In the genomic region with DNA sequence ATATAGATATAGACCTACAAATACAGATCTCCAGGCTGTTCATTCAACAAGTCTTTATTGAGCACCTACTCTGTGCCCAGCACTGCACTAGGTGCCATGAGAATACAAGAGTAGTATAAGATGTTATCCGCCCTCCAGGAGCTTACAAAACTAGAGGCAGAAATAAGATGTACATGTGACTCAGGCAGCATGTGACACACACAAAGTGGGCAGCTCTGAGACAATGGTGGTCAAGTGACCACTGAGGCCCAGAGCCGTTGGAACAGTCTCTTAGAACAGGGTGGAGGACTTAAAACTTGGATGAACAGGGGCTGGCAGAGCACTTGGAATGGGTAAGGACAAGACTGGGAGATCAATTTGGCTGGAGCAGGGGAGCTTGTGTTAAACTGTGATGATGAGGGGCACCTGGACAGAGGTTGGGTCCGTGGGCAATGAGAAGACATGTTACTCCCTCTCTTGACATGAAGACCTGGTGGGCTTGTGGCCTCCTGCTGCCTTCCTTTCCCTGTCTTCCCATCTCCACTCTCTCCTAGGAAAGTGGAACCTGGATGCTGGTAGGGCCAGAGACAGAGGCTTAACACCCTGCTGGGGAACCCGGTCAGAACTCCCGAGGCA, we compare ENCODE assay signal across 31 cellular contexts. TPM values are rescaled to one million over a fixed set of nuclear protein-coding genes. Genes with fewer than 3 reads are reported as not detected.
A peak's percentile ranks its signal among the peaks of the same experiment; 100 is the strongest.
DNase-seq lines count a peak whose midpoint lies in the region; ATAC-seq and TF ChIP-seq lines count a peak whose summit lies in the region.
"Had no signal": no experiment of that assay in that cellular context is flagged by ENCODE, and none has a peak within 500 bp of the region (broad histone marks: within the 10 kb centered on the region; RNA-seq: fewer than 3 reads in every experiment).

No MANE protein-coding gene starts in this region.

- WGBS in esophagus muscularis mucosa, result 91% methylated on average over 5 of the region's 5 CpGs

- H3K27ac ChIP-seq in DND-41 (ENCODE audit: low read length) (no peak overlapping the region), esophagus muscularis mucosa (replicated peaks in 1 of 4) (no peak overlapping the region)
- no peak overlapping the region for H3K27ac ChIP-seq in naive thymus-derived CD4-positive, alpha-beta T cell (ENCODE audit: low read depth, low read length)
- H3K27ac ChIP-seq: ascending aorta, cardiac muscle cell, esophagus squamous epithelium, gastroesophageal sphincter, left ventricle myocardium inferior, PC-9, spleen, upper lobe of left lung, VCaP had no signal

- H3K79me2 ChIP-seq in DND-41 (ENCODE audit: insufficient read depth, low read length), result no peaks in the 10 kb centered on the region

- no peak overlapping the region for H3K4me2 ChIP-seq in DND-41 (ENCODE audit: insufficient read depth, low read length)
- H3K4me2 ChIP-seq: PC-9 had no signal

- H3K27ac Mint-ChIP-seq in IgD-negative memory B cell, result peak overlapping the region in 2 of 3 donors; percentile 2 to 79
- peak overlapping the region in 6 of 9 donors; percentile 2 to 68 (median 40) for H3K27ac Mint-ChIP-seq in naive thymus-derived CD4-positive, alpha-beta T cell
- H3K27ac Mint-ChIP-seq: activated T-helper 1 cell treated with anti-CD3 and anti-CD28 coated beads, Interleukin-12 subunit alpha, Interleukin-12 subunit beta, Interleukin-2, Interleukin-4 antibody, amounts not matched to agents 30 ng/mL and 10 ng/mL and 1 ng/mL, durations not matched to agents 14 hours and 24 hours and 36 hours; endodermal cell; mesothelial cell of epicardium had no signal

- H3K4me3 ChIP-seq in DND-41 (ENCODE audit: low read depth in 1 of 2, low read length in 2 of 2) (no peak overlapping the region), esophagus muscularis mucosa (no peak overlapping the region)
- H3K4me3 ChIP-seq in naive thymus-derived CD4-positive, alpha-beta T cell (ENCODE audit: low read length), result no peak overlapping the region
- H3K4me3 ChIP-seq: ascending aorta, cardiac muscle cell, esophagus squamous epithelium, gastroesophageal sphincter, left ventricle myocardium inferior, PC-9, spleen, upper lobe of left lung had no signal

- TF ChIP-seq CTCF in DND-41 (IDR thresholded peaks at IDR 0.05; ENCODE audit: borderline replicate concordance, extremely low read depth, low read length, poor library complexity, severe bottlenecking) (no peak), esophagus muscularis mucosa (IDR thresholded peaks at IDR 0.05) (no peak)

- intact Hi-C loops in esophagus muscularis mucosa (cut with DNase I), result no loop called here
- intact Hi-C loops in naive thymus-derived CD4-positive, alpha-beta T cell (cut with micrococcal nuclease), result no loop called here

- ATAC-seq in DND-41 (ENCODE audit: insufficient read depth, low read depth) (peak; percentile 35; the same call in 1 of the 3 replicates), HG02973 (IDR thresholded peaks at IDR 0.05; ENCODE audit: unreplicated experiment) (no peak)
- ATAC-seq in naive thymus-derived CD4-positive, alpha-beta T cell, result no peak
- ATAC-seq: gastroesophageal sphincter, HCT116, right cardiac atrium had no signal

- H3K4me1 ChIP-seq in DND-41 (ENCODE audit: insufficient read depth, low read length) (no peaks in the 10 kb centered on the region), esophagus muscularis mucosa (no peaks in the 10 kb centered on the region)
- no peaks in the 10 kb centered on the region for H3K4me1 ChIP-seq in naive thymus-derived CD4-positive, alpha-beta T cell (ENCODE audit: control insufficient read depth in 2 of 2, insufficient read depth in 2 of 2, low read length in 2 of 2)
- H3K4me1 ChIP-seq: ascending aorta, esophagus squamous epithelium, gastroesophageal sphincter, left ventricle myocardium inferior, spleen, upper lobe of left lung had no signal

- H3K9me3 Mint-ChIP-seq in IgD-negative memory B cell, result peaks cover 3 to 4% (median 3%) of the 10 kb centered on the region in 3 donors
- H3K9me3 Mint-ChIP-seq in naive thymus-derived CD4-positive, alpha-beta T cell, result peaks cover 0 to 11% (median 4%) of the 10 kb centered on the region in 11 donors

- H4K20me1 ChIP-seq in DND-41 (ENCODE audit: insufficient read depth, low read length), result no peaks in the 10 kb centered on the region

- H3K27me3 ChIP-seq in DND-41 (ENCODE audit: insufficient read depth, low read length, poor library complexity) (no peaks in the 10 kb centered on the region), esophagus muscularis mucosa (peaks cover 0 to 4% (median 0%) of the 10 kb centered on the region in 4 donors)
- H3K27me3 ChIP-seq in naive thymus-derived CD4-positive, alpha-beta T cell (ENCODE audit: control insufficient read depth in 2 of 2, insufficient read depth in 2 of 2, low read length in 2 of 2), result no peaks in the 10 kb centered on the region
- H3K27me3 ChIP-seq: ascending aorta, cardiac muscle cell, gastroesophageal sphincter, upper lobe of left lung had no signal

- H3K4me3 Mint-ChIP-seq in IgD-negative memory B cell, result no peak overlapping the region
- H3K4me3 Mint-ChIP-seq in naive thymus-derived CD4-positive, alpha-beta T cell, result no peak overlapping the region
- H3K4me3 Mint-ChIP-seq: activated T-helper 1 cell treated with anti-CD3 and anti-CD28 coated beads, Interleukin-12 subunit alpha, Interleukin-12 subunit beta, Interleukin-2, Interleukin-4 antibody, amounts not matched to agents 30 ng/mL and 10 ng/mL and 1 ng/mL, durations not matched to agents 14 hours and 24 hours and 36 hours; endodermal cell; mesothelial cell of epicardium had no signal

- peaks cover 0 to 3% (median 0%) of the 10 kb centered on the region in 3 donors for H3K4me1 Mint-ChIP-seq in IgD-negative memory B cell
- peaks cover 0 to 12% (median 0%) of the 10 kb centered on the region in 7 donors for H3K4me1 Mint-ChIP-seq in naive thymus-derived CD4-positive, alpha-beta T cell
- H3K4me1 Mint-ChIP-seq: endodermal cell, mesothelial cell of epicardium had no signal

- no peak overlapping the region for H2AFZ ChIP-seq in DND-41 (ENCODE audit: low read depth, low read length)
- H2AFZ ChIP-seq: PC-9 had no signal

- H3K36me3 Mint-ChIP-seq in IgD-negative memory B cell, result peaks cover 7% of the 10 kb centered on the region
- peaks cover 4 to 41% (median 25%) of the 10 kb centered on the region in 5 donors for H3K36me3 Mint-ChIP-seq in naive thymus-derived CD4-positive, alpha-beta T cell

- CTCF ChIA-PET in naive thymus-derived CD4-positive, alpha-beta T cell (lab: Charles Lee), result no interaction called here

- H3K9ac ChIP-seq in DND-41 (ENCODE audit: low read depth, low read length), result no peak overlapping the region

- H3K36me3 ChIP-seq in DND-41 (ENCODE audit: insufficient read depth, low read length), result peaks cover 45% of the 10 kb centered on the region
- H3K36me3 ChIP-seq in esophagus muscularis mucosa, result peaks cover 27 to 50% (median 42%) of the 10 kb centered on the region in 4 donors
- peaks cover 2 to 46% (median 8%) of the 10 kb centered on the region in 3 experiments for H3K36me3 ChIP-seq in naive thymus-derived CD4-positive, alpha-beta T cell (ENCODE audit: control insufficient read depth in 2 of 3, insufficient read depth in 3 of 3, low read length in 3 of 3)

- no peak for TF ChIP-seq EP300 in esophagus muscularis mucosa (IDR thresholded peaks at IDR 0.05)

- H3K9me3 ChIP-seq in DND-41 (ENCODE audit: insufficient read depth, low read length, severe bottlenecking) (peaks cover 4% of the 10 kb centered on the region), esophagus muscularis mucosa (peaks cover 0 to 6% (median 0%) of the 10 kb centered on the region in 4 donors)
- H3K9me3 ChIP-seq in naive thymus-derived CD4-positive, alpha-beta T cell (ENCODE audit: control insufficient read depth in 2 of 3, low read length in 3 of 3), result no peaks in the 10 kb centered on the region
- H3K9me3 ChIP-seq: gastroesophageal sphincter had no signal

- TF ChIP-seq POLR2A in esophagus muscularis mucosa (IDR thresholded peaks at IDR 0.05; ENCODE audit: low read depth), result no peak

- DNase-seq in DND-41, result no peak
- peak; percentile 88 for DNase-seq in esophagus muscularis mucosa (ENCODE audit: extremely low spot score)
- no peak for DNase-seq in naive thymus-derived CD4-positive, alpha-beta T cell
- no peak for DNase-seq in activated gamma-delta T cell (lab: John Stamatoyannopoulos, UW)
- no peak for DNase-seq in medulla oblongata (ENCODE audit: extremely low spot score)
- DNase-seq: activated CD4-positive, alpha-beta T cell treated with anti-CD3 and anti-CD28 coated beads for 48 hours; activated naive CD4-positive, alpha-beta T cell treated with anti-CD3 and anti-CD28 coated beads, Interleukin-2, amount 50 U/mL, for 16 hours; C1 segment of cervical spinal cord; cortex of kidney; endodermal cell; esophagus squamous epithelium; hypothalamus; left ventricle myocardium inferior; NCI-H146; NCI-H510A; right cardiac atrium; SHP77; spleen; upper lobe of left lung had no signal

- peaks cover 1% of the 10 kb centered on the region for H3K27me3 Mint-ChIP-seq in IgD-negative memory B cell
- H3K27me3 Mint-ChIP-seq in naive thymus-derived CD4-positive, alpha-beta T cell, result peaks cover 2 to 7% (median 4%) of the 10 kb centered on the region in 5 donors

- POLR2A ChIA-PET in naive thymus-derived CD4-positive, alpha-beta T cell (lab: Charles Lee), result interaction anchor here (1.2 kb wide), 1 partner anchor 29 kb away, joined by 3 read pairs; a partner anchor contains a TSS

RNA-seq across cellular contexts. Expression of a gene that starts 21.2 kb away (rescaled TPM):
- not detected for polyA plus RNA-seq in IgD-negative memory B cell
- under 1 TPM in 1 of 4 donors, not detected in 3; 0.42 TPM for total RNA-seq in esophagus muscularis mucosa
- under 1 TPM in 1 of 5 experiments, not detected in 4; 0.46 TPM for total RNA-seq in naive thymus-derived CD4-positive, alpha-beta T cell
- polyA plus RNA-seq in naive thymus-derived CD4-positive, alpha-beta T cell, result not detected
- total RNA-seq: ascending aorta, cardiac muscle cell, endodermal cell, esophagus squamous epithelium, gastroesophageal sphincter, left ventricle myocardium inferior, mesothelial cell of epicardium, PC-9, right cardiac atrium, subcutaneous adipose tissue had no signal
- polyA plus RNA-seq: cardiac muscle cell, neural cell, right cardiac atrium had no signal

RNA-seq across cellular contexts. Expression of a gene that starts 23.5 kb away (rescaled TPM):
- polyA plus RNA-seq in IgD-negative memory B cell, result not detected
- total RNA-seq in esophagus muscularis mucosa, result under 1 TPM in 3 of 4 donors, not detected in 1; 0.17 to 0.50 (median 0.42) TPM
- under 1 TPM in 1 of 5 experiments, not detected in 4; 0.12 TPM for total RNA-seq in naive thymus-derived CD4-positive, alpha-beta T cell
- polyA plus RNA-seq in naive thymus-derived CD4-positive, alpha-beta T cell, result not detected
- total RNA-seq: ascending aorta, cardiac muscle cell, endodermal cell, esophagus squamous epithelium, left ventricle myocardium inferior, mesothelial cell of epicardium, PC-9, right cardiac atrium, subcutaneous adipose tissue had no signal
- polyA plus RNA-seq: cardiac muscle cell, neural cell, right cardiac atrium had no signal

RNA-seq across cellular contexts. Expression of a gene that starts 28.7 kb away (rescaled TPM):
- 70.6 TPM for polyA plus RNA-seq in IgD-negative memory B cell
- total RNA-seq in esophagus muscularis mucosa, result 10 to 100 TPM; 33.6 to 58.8 (median 46.3) TPM
- 10 to 100 TPM; 40.1 to 73.1 (median 49.1) TPM for total RNA-seq in naive thymus-derived CD4-positive, alpha-beta T cell
- 10 to 100 TPM; 23.0 to 45.8 TPM for polyA plus RNA-seq in naive thymus-derived CD4-positive, alpha-beta T cell

RNA-seq across cellular contexts. Expression of a gene that starts 48.6 kb away (rescaled TPM):
- 0.10 TPM for polyA plus RNA-seq in IgD-negative memory B cell
- total RNA-seq in esophagus muscularis mucosa, result not detected
- not detected for total RNA-seq in naive thymus-derived CD4-positive, alpha-beta T cell
- not detected for polyA plus RNA-seq in naive thymus-derived CD4-positive, alpha-beta T cell
- total RNA-seq: activated T-helper 1 cell treated with anti-CD3 and anti-CD28 coated beads, Interleukin-12 subunit alpha, Interleukin-12 subunit beta, Interleukin-2, Interleukin-4 antibody, amounts not matched to agents 30 ng/mL and 10 ng/mL and 1 ng/mL, durations not matched to agents 14 hours and 24 hours and 36 hours; ascending aorta; cardiac muscle cell; endodermal cell; esophagus squamous epithelium; gastroesophageal sphincter; left ventricle myocardium inferior; mesothelial cell of epicardium; PC-9; right cardiac atrium; subcutaneous adipose tissue; upper lobe of left lung had no signal
- polyA plus RNA-seq: cardiac muscle cell, neural cell, right cardiac atrium, spleen had no signal
